In the genomic region with DNA sequence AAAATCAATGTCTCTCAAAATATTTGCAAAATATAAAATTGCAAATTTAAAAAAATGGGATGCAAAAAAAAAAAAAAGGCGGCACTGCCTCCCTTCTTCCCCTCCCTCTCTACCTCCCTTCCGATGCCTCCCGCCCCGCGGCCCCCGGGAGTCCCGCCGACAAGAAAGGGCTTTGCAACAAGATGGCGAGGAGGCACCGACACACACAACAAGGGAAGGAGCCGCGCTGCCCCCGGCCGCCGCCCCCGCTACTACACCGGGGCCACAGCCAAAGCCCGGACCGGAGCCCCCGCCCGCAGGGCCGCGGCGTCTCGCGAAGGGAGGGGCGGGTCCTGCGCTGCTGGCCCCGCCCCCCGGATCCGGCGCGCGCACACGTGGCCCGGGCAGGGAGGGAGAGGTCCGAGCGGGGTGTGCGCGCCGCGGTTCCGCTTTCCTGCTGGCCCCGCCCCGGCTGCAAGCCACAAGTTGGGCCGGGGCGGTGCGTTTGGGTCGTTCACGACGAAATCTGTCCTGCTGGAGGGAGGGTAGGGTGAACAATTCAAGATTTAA, we compare ENCODE assay signal across 8 cellular contexts. TPM values are rescaled to one million over a fixed set of nuclear protein-coding genes. Genes with fewer than 3 reads are reported as not detected.
DNase-seq lines count a peak whose midpoint lies in the region; ATAC-seq, FAIRE-seq and TF ChIP-seq lines count a peak whose summit lies in the region.

A gene with protein sequence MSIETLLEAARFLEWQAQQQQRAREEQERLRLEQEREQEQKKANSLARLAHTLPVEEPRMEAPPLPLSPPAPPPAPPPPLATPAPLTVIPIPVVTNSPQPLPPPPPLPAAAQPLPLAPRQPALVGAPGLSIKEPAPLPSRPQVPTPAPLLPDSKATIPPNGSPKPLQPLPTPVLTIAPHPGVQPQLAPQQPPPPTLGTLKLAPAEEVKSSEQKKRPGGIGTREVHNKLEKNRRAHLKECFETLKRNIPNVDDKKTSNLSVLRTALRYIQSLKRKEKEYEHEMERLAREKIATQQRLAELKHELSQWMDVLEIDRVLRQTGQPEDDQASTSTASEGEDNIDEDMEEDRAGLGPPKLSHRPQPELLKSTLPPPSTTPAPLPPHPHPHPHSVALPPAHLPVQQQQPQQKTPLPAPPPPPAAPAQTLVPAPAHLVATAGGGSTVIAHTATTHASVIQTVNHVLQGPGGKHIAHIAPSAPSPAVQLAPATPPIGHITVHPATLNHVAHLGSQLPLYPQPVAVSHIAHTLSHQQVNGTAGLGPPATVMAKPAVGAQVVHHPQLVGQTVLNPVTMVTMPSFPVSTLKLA (minus strand): TSS at position 184 of the 549 bp plus-strand sequence. CDS start 348 bp downstream, outside the sequence.

- TF ChIP-seq CTCF in GM13977 (IDR thresholded peaks at IDR 0.05; ENCODE audit: extremely low read depth, insufficient read depth, missing control alignments): no peak
- no peak for TF ChIP-seq CTCF in right atrium auricular region (IDR thresholded peaks at IDR 0.05)

- no peaks in the 10 kb centered on the region for H3K9me3 ChIP-seq in right atrium auricular region

- peak within 1 kb of the TSS; percentile 82 to 90 for H3K4me3 ChIP-seq in right atrium auricular region

- in situ Hi-C loops in GM13977 (cut with MboI; ENCODE audit: low pct_unique_long_range_greater_than_20kb, low sequenced_read_pairs, unreplicated experiment): no loop called here

- no peaks in the 10 kb centered on the region for H3K9me3 Mint-ChIP-seq in T-helper 1 cell treated with Interleukin-12 subunit alpha and Interleukin-12 subunit beta and Interleukin-4 antibody, amounts not matched to agents 30 μg/mL and 1 μg/mL, for 36 hours

- H3K36me3 ChIP-seq in right atrium auricular region: no peaks in the 10 kb centered on the region

- H3K27me3 ChIP-seq in right atrium auricular region: no peaks in the 10 kb centered on the region

- FAIRE-seq in urothelium cell line (lab: Jason Lieb, UNC): no peak

- peak within 1 kb of the TSS; percentile 99 to 100 for H3K27ac ChIP-seq in right atrium auricular region

- peaks cover 33% of the 10 kb centered on the region for H3K4me1 Mint-ChIP-seq in T-helper 1 cell treated with Interleukin-12 subunit alpha and Interleukin-12 subunit beta and Interleukin-4 antibody, amounts not matched to agents 30 μg/mL and 1 μg/mL, for 36 hours (ENCODE audit: low read depth)

- DNase-seq in GM13977 (ENCODE audit: low spot score): peak; percentile 98
- peak; percentile 93 for DNase-seq in NCI-H146 (lab: John Stamatoyannopoulos, UW)
- peak in 55 of 56 donors; percentile 66 to 99 (median 92) for DNase-seq in amygdala (lab: John Stamatoyannopoulos, UW)
- peak; percentile 97 for DNase-seq in right atrium auricular region (ENCODE audit: low spot score)
- peak; percentile 84 for DNase-seq in pulmonary artery endothelial cell (ENCODE audit: low read depth, low spot score)
- DNase-seq in urothelium cell line (ENCODE audit: low spot score): peak; percentile 87

- H3K36me3 Mint-ChIP-seq in T-helper 1 cell treated with Interleukin-12 subunit alpha and Interleukin-12 subunit beta and Interleukin-4 antibody, amounts not matched to agents 30 μg/mL and 1 μg/mL, for 36 hours (ENCODE audit: low read depth): peaks cover 2% of the 10 kb centered on the region

- H3K27me3 Mint-ChIP-seq in T-helper 1 cell treated with Interleukin-12 subunit alpha and Interleukin-12 subunit beta and Interleukin-4 antibody, amounts not matched to agents 30 μg/mL and 1 μg/mL, for 36 hours (ENCODE audit: low read depth): no peaks in the 10 kb centered on the region

- peak; percentile 28 for ATAC-seq in HG02840 (IDR thresholded peaks at IDR 0.05; ENCODE audit: low FRiP score, unreplicated experiment)

- H3K4me1 ChIP-seq in right atrium auricular region: peaks cover 0 to 69% of the 10 kb centered on the region in 2 donors

- peak within 1 kb of the TSS; percentile 99 for H3K27ac Mint-ChIP-seq in T-helper 1 cell treated with Interleukin-12 subunit alpha and Interleukin-12 subunit beta and Interleukin-4 antibody, amounts not matched to agents 30 μg/mL and 1 μg/mL, for 36 hours

- H3K4me3 Mint-ChIP-seq in T-helper 1 cell treated with Interleukin-12 subunit alpha and Interleukin-12 subunit beta and Interleukin-4 antibody, amounts not matched to agents 30 μg/mL and 1 μg/mL, for 36 hours: peak within 1 kb of the TSS; percentile 93

RNA-seq across cellular contexts. Expression of the gene that starts here (rescaled TPM):
- 1 to 10 TPM; 3.7 to 7.7 TPM for total RNA-seq in right atrium auricular region
- 3.1 and 3.2 TPM in 2 replicates for total RNA-seq in pulmonary artery endothelial cell

Comparison
In these comparisons a context has a peak if more than half of its experiments do, and no peak if none do; other contexts are left out.
1. Peak in every context shown above with its lines: DNase-seq, ATAC-seq, H3K4me3 ChIP-seq and H3K27ac ChIP-seq.